In the genomic region with DNA sequence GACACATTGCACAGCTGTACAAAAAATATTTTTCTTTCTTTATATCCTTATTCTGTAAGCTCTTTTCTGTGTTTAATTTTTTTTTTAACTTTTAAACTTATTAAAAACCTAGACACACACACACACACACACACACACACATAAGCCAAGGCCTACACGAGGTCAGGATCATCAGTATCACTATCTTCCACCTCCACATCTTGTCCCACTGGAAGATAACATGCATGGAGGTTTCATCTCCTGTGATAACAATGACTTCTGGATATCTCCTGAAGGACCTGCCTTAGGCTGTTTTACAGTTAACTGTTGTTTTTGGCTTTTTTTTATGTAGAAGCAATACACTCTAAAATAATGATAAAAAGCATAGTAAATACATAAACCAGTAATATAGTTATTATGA, we compare ENCODE assay signal across 26 cellular contexts.
"Had no signal": no experiment of that assay in that cellular context is flagged by ENCODE, and none has a peak within 500 bp of the region (broad histone marks: within the 10 kb centered on the region; RNA-seq: fewer than 3 reads in every experiment).

No MANE protein-coding gene starts in this region.

- FAIRE-seq: pancreas had no signal

- H3K4me1 ChIP-seq: pancreas, prostate gland, testis, thyroid gland, transverse colon, vagina had no signal

- H3K9me3 ChIP-seq: left ventricle myocardium inferior, mucosa of descending colon, pancreas, prostate gland, stomach, testis, thyroid gland, transverse colon, upper lobe of left lung, vagina had no signal

- H3K27ac ChIP-seq: left ventricle myocardium inferior, pancreas, prostate gland, skin epidermis, stomach, testis, thyroid gland, transverse colon, upper lobe of left lung, vagina had no signal

- ATAC-seq: mucosa of descending colon; naive thymus-derived CD4-positive, alpha-beta T cell; natural killer cell treated with Interleukin-12 subunit alpha and Interleukin-12 subunit beta and Interleukin-15 and Interleukin-18, amount 100 ng/mL, for 72 hours; pancreas; right cardiac atrium; sciatic nerve; stimulated activated naive B cell treated with anti-CD40 and anti-IgM and Interleukin-4, amounts not matched to agents 10 μg/mL and 1 μg/mL and 100 μg/mL, for 72 hours; stimulated activated naive CD8-positive, alpha-beta T cell treated with anti-CD3 and anti-CD28 coated beads, Interleukin-15, Interleukin-2, amounts not matched to agents 100 U/mL and 50 U/mL, for 24 hours had no signal

- DNase-seq: islet precursor cell; left ventricle myocardium inferior; midbrain; mucosa of descending colon; naive thymus-derived CD4-positive, alpha-beta T cell; pancreas; posterior cingulate gyrus; retina; stimulated activated CD4-positive, alpha-beta T cell treated with anti-CD3 and anti-CD28 coated beads, Interleukin-12 subunit alpha, Interleukin-12 subunit beta, amount 100 ng/mL, for 4 hours; stimulated activated CD4-positive, alpha-beta T cell treated with anti-CD3 and anti-CD28 coated beads, Interleukin-15, amount 100 ng/mL, for 24 hours; stimulated activated CD4-positive, alpha-beta T cell treated with anti-CD3 and anti-CD28 coated beads, Interleukin-2, amount 100 ng/mL, for 24 hours; stimulated activated CD4-positive, alpha-beta T cell treated with anti-CD3 and anti-CD28 coated beads, Interleukin-4, amount 100 ng/mL, for 1 hour; stimulated activated naive B cell treated with anti-CD40 and anti-IgM and Interleukin-4, amounts not matched to agents 10 μg/mL and 1 μg/mL and 100 μg/mL, for 72 hours; stimulated activated naive CD8-positive, alpha-beta T cell treated with anti-CD3 and anti-CD28 coated beads, Interleukin-15, Interleukin-2, amounts not matched to agents 100 U/mL and 50 U/mL, for 24 hours; stomach; testis; thyroid gland; transverse colon; upper lobe of left lung had no signal

- H3K4me3 ChIP-seq: left ventricle myocardium inferior, lung, mucosa of descending colon, pancreas, prostate gland, skin epidermis, stomach, testis, thyroid gland, transverse colon, upper lobe of left lung, vagina had no signal

- H3K36me3 ChIP-seq: prostate gland had no signal

- H3K27me3 ChIP-seq: pancreas, stomach, testis, thyroid gland, transverse colon, upper lobe of left lung, vagina had no signal
